8 cellular contexts compared by ENCODE assay signal in the genomic region with DNA sequence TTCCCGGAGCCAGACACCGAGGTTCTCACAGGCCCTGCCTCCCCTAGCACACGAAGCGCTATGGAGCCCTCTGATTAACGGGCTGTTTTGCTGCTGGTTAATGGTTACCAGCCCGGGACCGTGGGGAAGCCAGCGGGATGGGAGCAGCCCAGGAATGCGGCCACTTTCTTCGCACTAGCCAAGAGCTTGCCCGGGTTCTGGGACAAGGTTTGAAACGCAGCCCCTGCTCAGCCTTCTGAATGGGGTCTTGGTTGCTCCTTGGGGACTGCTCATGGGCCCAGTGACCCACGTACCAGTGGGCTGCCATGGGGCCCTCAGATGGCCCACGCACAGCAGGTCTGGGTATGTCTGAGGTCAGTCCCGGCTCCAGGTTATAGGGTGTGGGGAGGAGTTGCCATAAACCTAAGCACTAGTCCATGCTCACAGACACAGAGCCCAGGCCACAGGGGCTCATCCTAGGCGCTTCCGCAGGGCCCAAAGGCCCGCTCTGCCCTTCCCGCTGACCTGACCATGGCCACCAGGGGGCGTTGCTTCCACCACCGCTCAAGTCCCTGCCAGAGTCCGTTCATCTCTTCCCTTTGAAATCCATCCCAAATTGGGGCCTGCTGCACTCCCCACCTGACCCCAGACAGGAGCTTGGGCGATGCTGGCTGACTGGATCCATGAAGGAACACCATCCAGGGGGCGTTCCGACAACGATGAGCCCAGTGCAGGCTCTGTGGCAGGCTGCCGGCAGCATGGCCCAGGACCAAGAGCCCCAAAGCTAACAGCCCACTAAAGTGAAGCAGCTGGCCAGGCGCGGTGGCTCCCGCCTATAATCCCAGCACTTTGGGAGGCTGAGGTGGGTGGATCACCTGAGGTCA. TPM values are rescaled to one million over a fixed set of nuclear protein-coding genes. Genes with fewer than 3 reads are reported as not detected.
DNase-seq lines count a peak whose midpoint lies in the region; ATAC-seq and TF ChIP-seq lines count a peak whose summit lies in the region.

No MANE protein-coding gene starts in this region.

- DNase-seq in DND-41 (peak; percentile 56), choroid plexus epithelial cell (ENCODE audit: low read depth) (peak; percentile 78), left lobe of liver (ENCODE audit: low spot score) (peak; percentile 78), NCI-H2107 (lab: John Stamatoyannopoulos, UW) (no peak)
- peak; percentile 10 for DNase-seq in activated CD4-positive, CD25-positive, alpha-beta regulatory T cell treated with anti-CD3 and anti-CD28 coated beads, Interleukin-2, amount 50 U/mL, for 16 hours (ENCODE audit: low read depth, low spot score)
- peak; percentile 27 to 62 (median 40) for DNase-seq in stimulated activated CD4-positive, alpha-beta T cell treated with anti-CD3 and anti-CD28 coated beads, TNF-alpha, amount 100 ng/mL, for 24 hours (ENCODE audit: low read depth in 3 of 3)

- H3K36me3 ChIP-seq in DND-41 (ENCODE audit: insufficient read depth, low read length) = peaks cover 32% of the 10 kb centered on the region

- no peaks in the 10 kb centered on the region for H3K9me3 ChIP-seq in DND-41 (ENCODE audit: insufficient read depth, low read length, severe bottlenecking)

- no peak overlapping the region for H3K27ac ChIP-seq in DND-41 (ENCODE audit: low read length)

- H3K4me1 ChIP-seq in DND-41 (ENCODE audit: insufficient read depth, low read length) = no peaks in the 10 kb centered on the region

- H3K27me3 ChIP-seq in DND-41 (ENCODE audit: insufficient read depth, low read length, poor library complexity) = no peaks in the 10 kb centered on the region

- peaks cover 25% of the 10 kb centered on the region for H3K79me2 ChIP-seq in DND-41 (ENCODE audit: insufficient read depth, low read length)

- H4K20me1 ChIP-seq in DND-41 (ENCODE audit: insufficient read depth, low read length) = peaks cover 66% of the 10 kb centered on the region

- H3K9ac ChIP-seq in DND-41 (ENCODE audit: low read depth, low read length) = no peak overlapping the region

- no peak overlapping the region for H2AFZ ChIP-seq in DND-41 (ENCODE audit: low read depth, low read length)

- ATAC-seq in DND-41 (ENCODE audit: insufficient read depth, low read depth) (peak; percentile 75), left lobe of liver (peak; percentile 67), GM19467 (IDR thresholded peaks at IDR 0.05; ENCODE audit: unreplicated experiment) (no peak)

- TF ChIP-seq CTCF in DND-41 (IDR thresholded peaks at IDR 0.05; ENCODE audit: borderline replicate concordance, extremely low read depth, low read length, poor library complexity, severe bottlenecking) = peak; percentile 81
- TF ChIP-seq CTCF in LNCAP (IDR thresholded peaks at IDR 0.05) = peak; percentile 81
- peak; percentile 84 for TF ChIP-seq CTCF in choroid plexus epithelial cell (conservative IDR thresholded peaks at IDR 0.05; ENCODE audit: low read depth, low read length)

- no peak overlapping the region for H3K4me3 ChIP-seq in DND-41 (ENCODE audit: low read depth in 1 of 2, low read length in 2 of 2)
- no peak overlapping the region for H3K4me3 ChIP-seq in choroid plexus epithelial cell (ENCODE audit: low read depth, low read length)

- H3K4me2 ChIP-seq in DND-41 (ENCODE audit: insufficient read depth, low read length) = no peak overlapping the region

RNA-seq across cellular contexts. Expression of gene ISYNA1, which starts 31.5 kb away (rescaled TPM):
- 10.2 TPM for total RNA-seq in left lobe of liver

RNA-seq across cellular contexts. Expression of gene SSBP4, which starts 50.3 kb away (rescaled TPM):
- 18.4 TPM for total RNA-seq in left lobe of liver

RNA-seq across cellular contexts. Expression of gene ELL, which starts 52.4 kb away (rescaled TPM):
- total RNA-seq in left lobe of liver = 11.2 TPM
